In genomic region chr9:134066546-134066922, GRCh38 we compare ENCODE assay signal across 8 cellular contexts. TPM values are rescaled to one million over a fixed set of nuclear protein-coding genes. Genes with fewer than 3 reads are reported as not detected.
DNase-seq lines count a peak whose midpoint lies in the region; ATAC-seq and TF ChIP-seq lines count a peak whose summit lies in the region.

No MANE protein-coding gene starts in this region.

- peak overlapping the region; percentile 52 for H3K4me2 ChIP-seq in SU-DHL-6 (ENCODE audit: low read depth, low read length, poor library complexity, severe bottlenecking)

- 1% methylated on average over 10 of the region's 10 CpGs for WGBS in prostate gland

- TF ChIP-seq CTCF in left ventricle myocardium inferior (IDR thresholded peaks at IDR 0.05; ENCODE audit: borderline replicate concordance) (no peak), SU-DHL-6 (IDR thresholded peaks at IDR 0.05; ENCODE audit: insufficient read depth, low read length, poor library complexity, severe bottlenecking) (no peak), fibroblast of mammary gland (conservative IDR thresholded peaks at IDR 0.05; ENCODE audit: control insufficient read depth, insufficient read depth, low read depth, low read length) (no peak), prostate gland (IDR thresholded peaks at IDR 0.05) (no peak)

- H3K27ac ChIP-seq in left ventricle myocardium inferior (replicated peaks): peak overlapping the region; percentile 100
- no peak overlapping the region for H3K27ac ChIP-seq in SU-DHL-6 (ENCODE audit: low read depth, low read length)
- H3K27ac ChIP-seq in prostate gland: peak overlapping the region; percentile 75 to 79

- H4K20me1 ChIP-seq in SU-DHL-6 (ENCODE audit: low read depth, low read length): no peaks in the 10 kb centered on the region

- no peaks in the 10 kb centered on the region for H3K27me3 ChIP-seq in left ventricle myocardium inferior (ENCODE audit: low read depth)
- no peaks in the 10 kb centered on the region for H3K27me3 ChIP-seq in SU-DHL-6 (ENCODE audit: low read length)
- H3K27me3 ChIP-seq in prostate gland (replicated peaks; ENCODE audit: insufficient read depth): no peaks in the 10 kb centered on the region

- H3K9me3 ChIP-seq in left ventricle myocardium inferior (replicated peaks) (no peaks in the 10 kb centered on the region), SU-DHL-6 (ENCODE audit: insufficient read depth, low read length) (no peaks in the 10 kb centered on the region), prostate gland (no peaks in the 10 kb centered on the region)

- no peaks in the 10 kb centered on the region for H3K9me2 ChIP-seq in SU-DHL-6 (replicated peaks; ENCODE audit: insufficient read depth, low read length)

- H3K4me1 ChIP-seq in left ventricle myocardium inferior (peaks cover 56% of the 10 kb centered on the region), prostate gland (replicated peaks) (peaks cover 22% of the 10 kb centered on the region)

- H2AFZ ChIP-seq in SU-DHL-6 (ENCODE audit: low read depth, low read length, severe bottlenecking): no peak overlapping the region

- ATAC-seq in HG03108 (IDR thresholded peaks at IDR 0.05; ENCODE audit: unreplicated experiment) (no peak), GM18868 (IDR thresholded peaks at IDR 0.05; ENCODE audit: unreplicated experiment) (no peak)

- no peaks in the 10 kb centered on the region for H3K79me2 ChIP-seq in SU-DHL-6 (ENCODE audit: insufficient read depth, low read length)

- intact Hi-C loops in left ventricle myocardium inferior (cut with micrococcal nuclease): no loop called here
- intact Hi-C loops in cardiac septum (cut with DNase I): loop anchor here (5.0 kb wide), 1 partner anchor 39 kb away; the partner anchor contains the start of gene BRD3OS
- intact Hi-C loops in prostate gland (cut with DNase I): loop anchor here (5.0 to 10.0 kb wide), 3 partner anchors 39 to 368 kb away; partner anchors contain the start of gene BRD3OS

- peak overlapping the region; percentile 45; the same call in 1 of the 2 replicates for H3K9ac ChIP-seq in SU-DHL-6 (ENCODE audit: low read length)

- H3F3A ChIP-seq in SU-DHL-6 (ENCODE audit: insufficient read depth): no peaks in the 10 kb centered on the region

- H3K4me3 ChIP-seq in left ventricle myocardium inferior: peak overlapping the region; percentile 88
- peak overlapping the region; percentile 40 for H3K4me3 ChIP-seq in SU-DHL-6 (ENCODE audit: insufficient read depth, low read length, poor library complexity, severe bottlenecking)
- peak overlapping the region; percentile 77 for H3K4me3 ChIP-seq in fibroblast of mammary gland (ENCODE audit: control insufficient read depth, low read depth, low read length)
- H3K4me3 ChIP-seq in prostate gland: peak overlapping the region; percentile 66 to 93

- DNase-seq in left ventricle myocardium inferior: no peak
- no peak for DNase-seq in cardiac septum (ENCODE audit: low spot score)
- peak; percentile 39 for DNase-seq in fibroblast of mammary gland (ENCODE audit: low read depth)
- DNase-seq in prostate gland (ENCODE audit: low spot score): no peak
- no peak for DNase-seq in NCI-H526 treated with DMSO at 0.1 percent for 48 hours (lab: John Stamatoyannopoulos, UW)

- H3K36me3 ChIP-seq in left ventricle myocardium inferior (no peaks in the 10 kb centered on the region), SU-DHL-6 (ENCODE audit: low read length) (no peaks in the 10 kb centered on the region), prostate gland (no peaks in the 10 kb centered on the region)

- TF ChIP-seq POLR2A in prostate gland (IDR thresholded peaks at IDR 0.05): no peak

RNA-seq across cellular contexts. Expression of gene BRD3, which starts 1.3 kb away (rescaled TPM):
- total RNA-seq in left ventricle myocardium inferior: 24.7 TPM
- total RNA-seq in cardiac septum: 27.5 TPM
- total RNA-seq in prostate gland: 10 to 100 TPM; 31.8 to 44.3 TPM

RNA-seq across cellular contexts. Expression of gene BRD3OS, which starts 41.3 kb away (rescaled TPM):
- 5.7 TPM for total RNA-seq in left ventricle myocardium inferior
- 9.0 TPM for total RNA-seq in cardiac septum
- 10 to 100 TPM; 16.2 to 30.1 TPM for total RNA-seq in prostate gland
